11 cellular contexts compared by ENCODE assay signal in the genomic region with DNA sequence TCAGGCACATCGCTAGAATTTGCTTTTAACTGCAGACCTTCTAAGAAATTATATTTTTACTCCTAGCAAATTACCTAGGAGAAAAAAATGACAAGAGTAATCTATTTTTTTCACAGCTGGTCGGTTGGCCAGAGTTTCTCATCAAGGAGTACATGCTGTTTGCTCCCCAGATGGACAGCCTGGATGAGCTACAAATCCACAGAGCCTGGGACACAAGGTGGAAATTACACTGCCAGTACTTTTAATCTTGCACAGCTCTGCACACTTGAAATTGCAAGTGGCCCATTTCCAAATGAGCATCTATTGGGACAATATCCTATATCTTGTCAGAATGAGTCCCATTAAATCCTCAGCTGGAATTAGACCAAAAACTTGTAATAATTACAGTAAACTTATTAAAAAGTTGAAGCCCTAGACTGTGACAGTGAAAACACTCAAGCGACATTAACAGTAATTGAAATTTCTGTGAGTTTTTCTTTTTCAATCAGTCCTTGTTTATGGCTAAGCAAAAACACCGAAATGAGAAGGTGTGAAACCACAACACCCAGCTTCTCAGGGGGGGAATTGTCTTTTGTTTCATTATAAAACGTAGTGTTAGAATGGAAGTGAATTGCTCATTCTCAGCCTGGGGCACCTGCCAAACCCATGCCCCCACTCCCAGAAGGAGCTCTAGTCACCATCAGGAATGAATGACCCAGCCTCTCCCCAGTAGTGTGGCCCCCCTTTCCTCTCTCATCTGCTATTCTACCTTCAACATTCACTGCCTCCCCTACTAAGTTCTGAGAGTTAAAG.
DNase-seq lines count a peak whose midpoint lies in the region; ATAC-seq and TF ChIP-seq lines count a peak whose summit lies in the region.
"Had no signal": no experiment of that assay in that cellular context is flagged by ENCODE, and none has a peak within 500 bp of the region (broad histone marks: within the 10 kb centered on the region; RNA-seq: fewer than 3 reads in every experiment).

No MANE protein-coding gene starts in this region.

- no peaks in the 10 kb centered on the region for H3K9me2 ChIP-seq in MM.1S (replicated peaks; ENCODE audit: insufficient read depth, low read length)

- H3K36me3 ChIP-seq in neutrophil (no peaks in the 10 kb centered on the region), MM.1S (replicated peaks; ENCODE audit: insufficient read depth, low read length) (no peaks in the 10 kb centered on the region)

- no peaks in the 10 kb centered on the region for H3F3A ChIP-seq in MM.1S (ENCODE audit: insufficient read depth, low read length)

- peak overlapping the region in 1 of 2 experiments; percentile 36 for H3K4me3 ChIP-seq in neutrophil (ENCODE audit: low read depth in 1 of 2, low read length in 1 of 2)
- H3K4me3 ChIP-seq in MM.1S (ENCODE audit: low read length), result no peak overlapping the region
- H3K4me3 ChIP-seq: A549 had no signal

- peak; percentile 32 for DNase-seq in activated CD4-positive, alpha-beta T cell treated with anti-CD3 and anti-CD28 coated beads for 48 hours
- no peak for DNase-seq in activated CD4-positive, alpha-beta T cell treated with anti-CD3 and anti-CD28 coated beads, Interleukin-2, amount 50 U/mL, for 4 hours
- no peak for DNase-seq in MM.1S
- DNase-seq in KBM-7, result no peak
- DNase-seq in activated CD8-positive, alpha-beta memory T cell treated with anti-CD3 and anti-CD28 coated beads, Interleukin-2, amount 50 U/mL, for 4 hours, result no peak
- DNase-seq: GDM1, NCI-H510A treated with DMSO at 0.1 percent for 48 hours had no signal

- H4K20me1 ChIP-seq in MM.1S (ENCODE audit: insufficient read depth, low read length), result no peaks in the 10 kb centered on the region

- no peak for TF ChIP-seq CTCF in neutrophil (IDR thresholded peaks at IDR 0.05)
- no peak for TF ChIP-seq CTCF in MM.1S (IDR thresholded peaks at IDR 0.05; ENCODE audit: low read length)

- no peak overlapping the region for H3K4me2 ChIP-seq in MM.1S (ENCODE audit: low read depth, low read length)
- H3K4me2 ChIP-seq: A549 had no signal

- H3K9me3 ChIP-seq in neutrophil (no peaks in the 10 kb centered on the region), MM.1S (replicated peaks; ENCODE audit: insufficient read depth, low read length) (no peaks in the 10 kb centered on the region)
- H3K9me3 ChIP-seq: A549 had no signal

- peak overlapping the region; percentile 83 for H3K27ac ChIP-seq in neutrophil
- H3K27ac ChIP-seq in MM.1S (ENCODE audit: low read length), result no peak overlapping the region
- H3K27ac ChIP-seq: A549 had no signal

- ATAC-seq in GM21423 (IDR thresholded peaks at IDR 0.05; ENCODE audit: unreplicated experiment) (peak; percentile 92), HG03565 (IDR thresholded peaks at IDR 0.05; ENCODE audit: unreplicated experiment) (peak; percentile 72)
- ATAC-seq: A549 had no signal

- no peaks in the 10 kb centered on the region for H3K79me2 ChIP-seq in MM.1S (ENCODE audit: low read length)

- H3K4me1 ChIP-seq in neutrophil (ENCODE audit: control insufficient read depth in 1 of 2, insufficient read depth in 1 of 2, low read depth in 1 of 2, low read length in 1 of 2) (peaks cover 38 to 41% of the 10 kb centered on the region in 2 experiments), MM.1S (ENCODE audit: low read length) (no peaks in the 10 kb centered on the region)
- H3K4me1 ChIP-seq: A549 had no signal

- no peak overlapping the region for H3K9ac ChIP-seq in MM.1S (ENCODE audit: low read length)

- no peak overlapping the region for H2AFZ ChIP-seq in MM.1S (ENCODE audit: low read length)

- H3K27me3 ChIP-seq in neutrophil (no peaks in the 10 kb centered on the region), MM.1S (replicated peaks; ENCODE audit: insufficient read depth, low read length) (no peaks in the 10 kb centered on the region)

- in situ Hi-C loops in KBM-7 (cut with MboI; ENCODE audit: low pct_unique_long_range_greater_than_20kb, low sequenced_read_pairs), result no loop called here
